In genomic region chr22:41445171-41446056, GRCh38 we compare ENCODE assay signal across 1 cellular context.
TF ChIP-seq lines count a peak whose summit lies in the region.

No MANE protein-coding gene starts in this region.

TF ChIP-seq in HepG2, 621 proteins besides CTCF, POLR2A, EP300 and RAD21 (continues in another document):
- TF ChIP-seq DR1 (CRISPR knock-in tag; IDR thresholded peaks at IDR 0.05): 0 out of 2 replicates have a peak, but pooled peaks have one; percentile 19
- no peak for TF ChIP-seq ZNF17 (CRISPR knock-in tag; IDR thresholded peaks at IDR 0.05)
- TF ChIP-seq ZNF670 (CRISPR knock-in tag; IDR thresholded peaks at IDR 0.05; ENCODE audit: borderline replicate concordance): no peak
- TF ChIP-seq, protein P1, sequence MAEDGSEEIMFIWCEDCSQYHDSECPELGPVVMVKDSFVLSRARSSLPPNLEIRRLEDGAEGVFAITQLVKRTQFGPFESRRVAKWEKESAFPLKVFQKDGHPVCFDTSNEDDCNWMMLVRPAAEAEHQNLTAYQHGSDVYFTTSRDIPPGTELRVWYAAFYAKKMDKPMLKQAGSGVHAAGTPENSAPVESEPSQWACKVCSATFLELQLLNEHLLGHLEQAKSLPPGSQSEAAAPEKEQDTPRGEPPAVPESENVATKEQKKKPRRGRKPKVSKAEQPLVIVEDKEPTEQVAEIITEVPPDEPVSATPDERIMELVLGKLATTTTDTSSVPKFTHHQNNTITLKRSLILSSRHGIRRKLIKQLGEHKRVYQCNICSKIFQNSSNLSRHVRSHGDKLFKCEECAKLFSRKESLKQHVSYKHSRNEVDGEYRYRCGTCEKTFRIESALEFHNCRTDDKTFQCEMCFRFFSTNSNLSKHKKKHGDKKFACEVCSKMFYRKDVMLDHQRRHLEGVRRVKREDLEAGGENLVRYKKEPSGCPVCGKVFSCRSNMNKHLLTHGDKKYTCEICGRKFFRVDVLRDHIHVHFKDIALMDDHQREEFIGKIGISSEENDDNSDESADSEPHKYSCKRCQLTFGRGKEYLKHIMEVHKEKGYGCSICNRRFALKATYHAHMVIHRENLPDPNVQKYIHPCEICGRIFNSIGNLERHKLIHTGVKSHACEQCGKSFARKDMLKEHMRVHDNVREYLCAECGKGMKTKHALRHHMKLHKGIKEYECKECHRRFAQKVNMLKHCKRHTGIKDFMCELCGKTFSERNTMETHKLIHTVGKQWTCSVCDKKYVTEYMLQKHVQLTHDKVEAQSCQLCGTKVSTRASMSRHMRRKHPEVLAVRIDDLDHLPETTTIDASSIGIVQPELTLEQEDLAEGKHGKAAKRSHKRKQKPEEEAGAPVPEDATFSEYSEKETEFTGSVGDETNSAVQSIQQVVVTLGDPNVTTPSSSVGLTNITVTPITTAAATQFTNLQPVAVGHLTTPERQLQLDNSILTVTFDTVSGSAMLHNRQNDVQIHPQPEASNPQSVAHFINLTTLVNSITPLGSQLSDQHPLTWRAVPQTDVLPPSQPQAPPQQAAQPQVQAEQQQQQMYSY (CRISPR knock-in tag; IDR thresholded peaks at IDR 0.05): no peak
- no peak for TF ChIP-seq ZBTB7A (CRISPR knock-in tag; IDR thresholded peaks at IDR 0.05)
- no peak for TF ChIP-seq U2AF2 (IDR thresholded peaks at IDR 0.05; ENCODE audit: low read depth, low read length)
- 0 out of 2 replicates have a peak, but pooled peaks have one; percentile 14 for TF ChIP-seq NR2F6 (IDR thresholded peaks at IDR 0.05)
- no peak for TF ChIP-seq NR2F6 (CRISPR knock-in tag; IDR thresholded peaks at IDR 0.05)
- no peak for TF ChIP-seq ZNF660 (CRISPR knock-in tag; IDR thresholded peaks at IDR 0.05; ENCODE audit: borderline replicate concordance, low read depth)
- TF ChIP-seq ZNF367 (CRISPR knock-in tag; IDR thresholded peaks at IDR 0.05; ENCODE audit: borderline replicate concordance): no peak
- TF ChIP-seq ZNF780A (CRISPR knock-in tag; IDR thresholded peaks at IDR 0.05): no peak
- no peak for TF ChIP-seq ZSCAN12 (CRISPR knock-in tag; IDR thresholded peaks at IDR 0.05)
- TF ChIP-seq PRPF4 (IDR thresholded peaks at IDR 0.05; ENCODE audit: low read depth, low read length, poor library complexity, severe bottlenecking): no peak
- 0 out of 2 replicates have a peak, but pooled peaks have one; percentile 2 for TF ChIP-seq HDAC1 (CRISPR knock-in tag; IDR thresholded peaks at IDR 0.05)
- 0 out of 2 replicates have a peak, but pooled peaks have one; percentile 2 for TF ChIP-seq ZNF850 (CRISPR knock-in tag; conservative IDR thresholded peaks at IDR 0.05)
- TF ChIP-seq, protein P2, sequence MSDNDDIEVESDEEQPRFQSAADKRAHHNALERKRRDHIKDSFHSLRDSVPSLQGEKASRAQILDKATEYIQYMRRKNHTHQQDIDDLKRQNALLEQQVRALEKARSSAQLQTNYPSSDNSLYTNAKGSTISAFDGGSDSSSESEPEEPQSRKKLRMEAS (IDR thresholded peaks at IDR 0.05): no peak
- TF ChIP-seq TRIM24 (CRISPR knock-in tag; IDR thresholded peaks at IDR 0.05): no peak
- TF ChIP-seq ZNF333 (CRISPR knock-in tag; IDR thresholded peaks at IDR 0.05; ENCODE audit: borderline replicate concordance): no peak
- no peak for TF ChIP-seq ZNF460 (CRISPR knock-in tag; IDR thresholded peaks at IDR 0.05; ENCODE audit: borderline replicate concordance)
- no peak for TF ChIP-seq MYNN (CRISPR knock-in tag; IDR thresholded peaks at IDR 0.05; ENCODE audit: low read depth)
- TF ChIP-seq ZNF749 (CRISPR knock-in tag; IDR thresholded peaks at IDR 0.05; ENCODE audit: borderline replicate concordance): no peak
- no peak for TF ChIP-seq HNF4G (IDR thresholded peaks at IDR 0.05; ENCODE audit: borderline replicate concordance, low read depth, low read length)
- TF ChIP-seq HNF4G (CRISPR knock-in tag; IDR thresholded peaks at IDR 0.05; ENCODE audit: borderline replicate concordance, low read depth): no peak
- TF ChIP-seq GZF1 (CRISPR knock-in tag; IDR thresholded peaks at IDR 0.05): no peak
- TF ChIP-seq NR2F1 (CRISPR knock-in tag; IDR thresholded peaks at IDR 0.05): no peak
- TF ChIP-seq SP4 (CRISPR knock-in tag; IDR thresholded peaks at IDR 0.05): no peak
- no peak for TF ChIP-seq HMG20B (CRISPR knock-in tag; conservative IDR thresholded peaks at IDR 0.05)
- TF ChIP-seq ZNF121 (CRISPR knock-in tag; IDR thresholded peaks at IDR 0.05): peak; percentile 61; the same call in 1 of the 2 replicates
- TF ChIP-seq, protein P3, sequence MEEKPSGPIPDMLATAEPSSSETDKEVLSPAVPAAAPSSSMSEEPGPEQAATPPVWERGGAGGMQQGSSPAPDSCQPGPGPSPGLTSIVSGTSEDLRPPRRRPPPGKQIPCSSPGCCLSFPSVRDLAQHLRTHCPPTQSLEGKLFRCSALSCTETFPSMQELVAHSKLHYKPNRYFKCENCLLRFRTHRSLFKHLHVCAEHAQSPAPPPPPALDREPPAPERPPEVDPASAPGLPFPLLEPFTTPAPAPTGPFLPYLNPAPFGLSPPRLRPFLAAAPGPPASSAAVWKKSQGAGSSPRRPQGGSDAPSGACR (CRISPR knock-in tag; IDR thresholded peaks at IDR 0.05): no peak
- no peak for TF ChIP-seq SMC3 (IDR thresholded peaks at IDR 0.05; ENCODE audit: low read length)
- no peak for TF ChIP-seq RAD51 (IDR thresholded peaks at IDR 0.05; ENCODE audit: borderline replicate concordance)
- TF ChIP-seq ZNF782 (CRISPR knock-in tag; IDR thresholded peaks at IDR 0.05; ENCODE audit: borderline replicate concordance): no peak
- TF ChIP-seq ZSCAN30 (CRISPR knock-in tag; IDR thresholded peaks at IDR 0.05): no peak
- TF ChIP-seq REPIN1 (CRISPR knock-in tag; IDR thresholded peaks at IDR 0.05; ENCODE audit: borderline replicate concordance, low read depth): no peak
- TF ChIP-seq ZNF546 (CRISPR knock-in tag; conservative IDR thresholded peaks at IDR 0.05): no peak; the same call in 1 of the 2 replicates
- TF ChIP-seq MBNL3 (CRISPR knock-in tag; conservative IDR thresholded peaks at IDR 0.05): no peak
- no peak for TF ChIP-seq ZNF775 (CRISPR knock-in tag; IDR thresholded peaks at IDR 0.05; ENCODE audit: borderline replicate concordance)
- no peak for TF ChIP-seq NFKBIZ (CRISPR knock-in tag; IDR thresholded peaks at IDR 0.05)
- TF ChIP-seq GABPB1 (CRISPR knock-in tag; IDR thresholded peaks at IDR 0.05): no peak
- no peak for TF ChIP-seq ZSCAN9 (CRISPR knock-in tag; IDR thresholded peaks at IDR 0.05; ENCODE audit: borderline replicate concordance)
- TF ChIP-seq NR2C2 (CRISPR knock-in tag; IDR thresholded peaks at IDR 0.05; ENCODE audit: borderline replicate concordance): no peak
- TF ChIP-seq MZF1 (CRISPR knock-in tag; IDR thresholded peaks at IDR 0.05; ENCODE audit: borderline replicate concordance): no peak
- no peak for TF ChIP-seq NCOA5 (CRISPR knock-in tag; IDR thresholded peaks at IDR 0.05)
- no peak for TF ChIP-seq ZNF703 (CRISPR knock-in tag; IDR thresholded peaks at IDR 0.05; ENCODE audit: borderline replicate concordance)
- no peak for TF ChIP-seq ZNF205 (CRISPR knock-in tag; IDR thresholded peaks at IDR 0.05)
- TF ChIP-seq POLR2AphosphoS5 (IDR thresholded peaks at IDR 0.05; ENCODE audit: low read depth, low read length): no peak
- no peak for TF ChIP-seq ARID5B (CRISPR knock-in tag; IDR thresholded peaks at IDR 0.05)
- TF ChIP-seq RBM39 (IDR thresholded peaks at IDR 0.05; ENCODE audit: low read depth, low read length, poor library complexity, severe bottlenecking): no peak
- TF ChIP-seq, protein P4, sequence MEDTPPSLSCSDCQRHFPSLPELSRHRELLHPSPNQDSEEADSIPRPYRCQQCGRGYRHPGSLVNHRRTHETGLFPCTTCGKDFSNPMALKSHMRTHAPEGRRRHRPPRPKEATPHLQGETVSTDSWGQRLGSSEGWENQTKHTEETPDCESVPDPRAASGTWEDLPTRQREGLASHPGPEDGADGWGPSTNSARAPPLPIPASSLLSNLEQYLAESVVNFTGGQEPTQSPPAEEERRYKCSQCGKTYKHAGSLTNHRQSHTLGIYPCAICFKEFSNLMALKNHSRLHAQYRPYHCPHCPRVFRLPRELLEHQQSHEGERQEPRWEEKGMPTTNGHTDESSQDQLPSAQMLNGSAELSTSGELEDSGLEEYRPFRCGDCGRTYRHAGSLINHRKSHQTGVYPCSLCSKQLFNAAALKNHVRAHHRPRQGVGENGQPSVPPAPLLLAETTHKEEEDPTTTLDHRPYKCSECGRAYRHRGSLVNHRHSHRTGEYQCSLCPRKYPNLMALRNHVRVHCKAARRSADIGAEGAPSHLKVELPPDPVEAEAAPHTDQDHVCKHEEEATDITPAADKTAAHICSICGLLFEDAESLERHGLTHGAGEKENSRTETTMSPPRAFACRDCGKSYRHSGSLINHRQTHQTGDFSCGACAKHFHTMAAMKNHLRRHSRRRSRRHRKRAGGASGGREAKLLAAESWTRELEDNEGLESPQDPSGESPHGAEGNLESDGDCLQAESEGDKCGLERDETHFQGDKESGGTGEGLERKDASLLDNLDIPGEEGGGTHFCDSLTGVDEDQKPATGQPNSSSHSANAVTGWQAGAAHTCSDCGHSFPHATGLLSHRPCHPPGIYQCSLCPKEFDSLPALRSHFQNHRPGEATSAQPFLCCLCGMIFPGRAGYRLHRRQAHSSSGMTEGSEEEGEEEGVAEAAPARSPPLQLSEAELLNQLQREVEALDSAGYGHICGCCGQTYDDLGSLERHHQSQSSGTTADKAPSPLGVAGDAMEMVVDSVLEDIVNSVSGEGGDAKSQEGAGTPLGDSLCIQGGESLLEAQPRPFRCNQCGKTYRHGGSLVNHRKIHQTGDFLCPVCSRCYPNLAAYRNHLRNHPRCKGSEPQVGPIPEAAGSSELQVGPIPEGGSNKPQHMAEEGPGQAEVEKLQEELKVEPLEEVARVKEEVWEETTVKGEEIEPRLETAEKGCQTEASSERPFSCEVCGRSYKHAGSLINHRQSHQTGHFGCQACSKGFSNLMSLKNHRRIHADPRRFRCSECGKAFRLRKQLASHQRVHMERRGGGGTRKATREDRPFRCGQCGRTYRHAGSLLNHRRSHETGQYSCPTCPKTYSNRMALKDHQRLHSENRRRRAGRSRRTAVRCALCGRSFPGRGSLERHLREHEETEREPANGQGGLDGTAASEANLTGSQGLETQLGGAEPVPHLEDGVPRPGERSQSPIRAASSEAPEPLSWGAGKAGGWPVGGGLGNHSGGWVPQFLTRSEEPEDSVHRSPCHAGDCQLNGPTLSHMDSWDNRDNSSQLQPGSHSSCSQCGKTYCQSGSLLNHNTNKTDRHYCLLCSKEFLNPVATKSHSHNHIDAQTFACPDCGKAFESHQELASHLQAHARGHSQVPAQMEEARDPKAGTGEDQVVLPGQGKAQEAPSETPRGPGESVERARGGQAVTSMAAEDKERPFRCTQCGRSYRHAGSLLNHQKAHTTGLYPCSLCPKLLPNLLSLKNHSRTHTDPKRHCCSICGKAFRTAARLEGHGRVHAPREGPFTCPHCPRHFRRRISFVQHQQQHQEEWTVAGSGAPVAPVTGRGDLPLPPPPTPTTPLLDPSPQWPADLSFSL (CRISPR knock-in tag; IDR thresholded peaks at IDR 0.05): no peak
- no peak for TF ChIP-seq ZKSCAN1 (IDR thresholded peaks at IDR 0.05; ENCODE audit: low read length)
- TF ChIP-seq ZNF772 (CRISPR knock-in tag; IDR thresholded peaks at IDR 0.05): no peak
- no peak for TF ChIP-seq YEATS4 (CRISPR knock-in tag; IDR thresholded peaks at IDR 0.05; ENCODE audit: borderline replicate concordance)
- no peak for TF ChIP-seq PAF1 (CRISPR knock-in tag; IDR thresholded peaks at IDR 0.05)
- no peak for TF ChIP-seq RBFOX2 (IDR thresholded peaks at IDR 0.05; ENCODE audit: low read depth, low read length)
- TF ChIP-seq NFIB (CRISPR knock-in tag; IDR thresholded peaks at IDR 0.05; ENCODE audit: borderline replicate concordance): no peak
- TF ChIP-seq CEBPB (IDR thresholded peaks at IDR 0.05; ENCODE audit: borderline replicate concordance, low read depth, low read length): no peak
- TF ChIP-seq NCOA1 (CRISPR knock-in tag; IDR thresholded peaks at IDR 0.05): no peak
- TF ChIP-seq PATZ1 (CRISPR knock-in tag; IDR thresholded peaks at IDR 0.05): peak; percentile 31; the same call in 1 of the 2 replicates
- TF ChIP-seq ATF7-NPFF (CRISPR knock-in tag; IDR thresholded peaks at IDR 0.05; ENCODE audit: low read depth): 0 out of 2 replicates have a peak, but pooled peaks have one; percentile 31
- TF ChIP-seq FOSL1 (CRISPR knock-in tag; IDR thresholded peaks at IDR 0.05; ENCODE audit: borderline replicate concordance): no peak
- TF ChIP-seq ZNF816 (CRISPR knock-in tag; IDR thresholded peaks at IDR 0.05; ENCODE audit: borderline replicate concordance): 0 out of 2 replicates have a peak, but pooled peaks have one; percentile 11
